38 cellular contexts compared by ENCODE assay signal in genomic region chr18:46276736-46277135, GRCh38.
"Had no signal": no experiment of that assay in that cellular context is flagged by ENCODE, and none has a peak within 500 bp of the region (broad histone marks: within the 10 kb centered on the region; RNA-seq: fewer than 3 reads in every experiment).

No MANE protein-coding gene starts in this region.

- H3K9me3 Mint-ChIP-seq: activated CD4-positive, alpha-beta T cell treated with anti-CD3 and anti-CD28 coated beads, Interleukin-2, amount 10 ng/mL, durations not matched to agents 7 days and 5 days; activated naive CD4-positive, alpha-beta T cell treated with anti-CD3 and anti-CD28 coated beads, Interleukin-2, amount 50 U/mL, for 24 hours; activated naive CD8-positive, alpha-beta T cell treated with anti-CD3 and anti-CD28 coated beads, Interleukin-2, amount 10 ng/mL, durations not matched to agents 7 days and 5 days; activated T-cell treated with anti-CD3 and anti-CD28 coated beads, Interleukin-2, amount 50 U/mL, for 24 hours; activated T-helper 2 cell treated with anti-CD3 and anti-CD28 coated beads, Interferon-gamma antibody, Interleukin-2, Interleukin-4, amounts not matched to agents 10 μg/mL and 5 μg/mL and 100 μg/mL, durations not matched to agents 14 hours and 24 hours and 36 hours; central memory CD8-positive, alpha-beta T cell; WTC11 had no signal

- ATAC-seq: activated CD4-positive, alpha-beta T cell treated with anti-CD3 and anti-CD28 coated beads for 36 hours; activated CD4-positive, CD25-positive, alpha-beta regulatory T cell treated with anti-CD3 and anti-CD28 coated beads, Interleukin-2, amount 50 U/mL, for 24 hours; activated CD8-positive, alpha-beta T cell treated with anti-CD3 and anti-CD28 coated beads, Interleukin-2, amount 10 ng/mL, durations not matched to agents 7 days and 5 days; PC-3; Right ventricle myocardium inferior; WTC11 had no signal

- H3K4me3 Mint-ChIP-seq: activated CD4-positive, alpha-beta T cell treated with anti-CD3 and anti-CD28 coated beads for 36 hours; activated CD4-positive, alpha-beta T cell treated with anti-CD3 and anti-CD28 coated beads, Interleukin-2, amount 10 ng/mL, durations not matched to agents 7 days and 5 days; activated CD8-positive, alpha-beta T cell treated with anti-CD3 and anti-CD28 coated beads, Interleukin-2, amount 10 ng/mL, durations not matched to agents 7 days and 5 days; activated naive CD4-positive, alpha-beta T cell treated with anti-CD3 and anti-CD28 coated beads, Interleukin-2, amount 50 U/mL, for 24 hours; activated naive CD8-positive, alpha-beta T cell treated with anti-CD3 and anti-CD28 coated beads, Interleukin-2, amount 10 ng/mL, durations not matched to agents 7 days and 5 days; activated T-cell treated with anti-CD3 and anti-CD28 coated beads, Interleukin-2, amount 50 U/mL, for 24 hours; central memory CD8-positive, alpha-beta T cell; WTC11 had no signal

- DNase-seq: activated CD4-positive, alpha-beta T cell treated with anti-CD3 and anti-CD28 coated beads for 36 hours; activated CD4-positive, alpha-beta T cell treated with anti-CD3 and anti-CD28 coated beads, Interleukin-2, amount 10 ng/mL, durations not matched to agents 7 days and 5 days; activated CD4-positive, alpha-beta T cell treated with anti-CD3 and anti-CD28 coated beads, Interleukin-2, amount 50 U/mL, for 48 hours; activated CD8-positive, alpha-beta T cell treated with anti-CD3 and anti-CD28 coated beads, Interleukin-2, amount 10 ng/mL, durations not matched to agents 7 days and 5 days; activated gamma-delta T cell; activated naive CD4-positive, alpha-beta T cell treated with Interleukin-2 at 50 U/mL for 16 hours; activated naive CD8-positive, alpha-beta T cell treated with anti-CD3 and anti-CD28 coated beads, Interleukin-2, amount 10 ng/mL, durations not matched to agents 7 days and 5 days; activated T-cell treated with anti-CD3 and anti-CD28 coated beads, Interleukin-2, amount 50 U/mL, for 24 hours; amygdala; Karpas-422; KBM-7; MG63; NCI-H1048; NCI-H1105 treated with DMSO at 0.1 percent for 48 hours; NCI-H1436; NCI-H187; NCI-H2029 treated with DMSO at 0.1 percent for 48 hours; NCI-H2107; NCI-H2171; NCI-H510A; NCI-H526; NCI-H748 treated with DMSO at 0.1 percent for 48 hours; NK-92 treated with Interleukin-12 subunit alpha and Interleukin-12 subunit beta, amount 100 ng/mL, for 24 hours; PC-3; Peyer's patch; SW 1271; T-helper 1 cell; T-helper 2 cell; T1000 had no signal

- H3K4me1 ChIP-seq: ascending aorta had no signal

- H3K27me3 Mint-ChIP-seq: activated CD4-positive, alpha-beta T cell treated with anti-CD3 and anti-CD28 coated beads for 36 hours; activated CD4-positive, alpha-beta T cell treated with anti-CD3 and anti-CD28 coated beads, Interleukin-2, amount 10 ng/mL, durations not matched to agents 7 days and 5 days; activated naive CD4-positive, alpha-beta T cell treated with anti-CD3 and anti-CD28 coated beads, Interleukin-2, amount 50 U/mL, for 24 hours; activated naive CD8-positive, alpha-beta T cell treated with anti-CD3 and anti-CD28 coated beads, Interleukin-2, amount 10 ng/mL, durations not matched to agents 7 days and 5 days; activated T-cell treated with anti-CD3 and anti-CD28 coated beads, Interleukin-2, amount 50 U/mL, for 24 hours; central memory CD8-positive, alpha-beta T cell had no signal

- H3K4me3 ChIP-seq: ascending aorta, cardiac muscle cell, MG63, Peyer's patch had no signal

- H3K27ac ChIP-seq: ascending aorta, cardiac muscle cell, Peyer's patch, RWPE1 had no signal

- H3K9me3 ChIP-seq: ascending aorta, MG63, Peyer's patch had no signal

- H3K36me3 Mint-ChIP-seq: WTC11 had no signal

- H3K27me3 ChIP-seq: ascending aorta, cardiac muscle cell, MG63, Peyer's patch had no signal

- H3K36me3 ChIP-seq: ascending aorta, cardiac muscle cell, MG63, Peyer's patch had no signal

- H3K27ac Mint-ChIP-seq: activated CD4-positive, alpha-beta T cell treated with anti-CD3 and anti-CD28 coated beads for 36 hours; activated CD4-positive, alpha-beta T cell treated with anti-CD3 and anti-CD28 coated beads, Interleukin-2, amount 10 ng/mL, durations not matched to agents 7 days and 5 days; activated CD8-positive, alpha-beta T cell treated with anti-CD3 and anti-CD28 coated beads, Interleukin-2, amount 10 ng/mL, durations not matched to agents 7 days and 5 days; activated naive CD4-positive, alpha-beta T cell treated with anti-CD3 and anti-CD28 coated beads, Interleukin-2, amount 50 U/mL, for 24 hours; activated T-cell treated with anti-CD3 and anti-CD28 coated beads, Interleukin-2, amount 50 U/mL, for 24 hours; activated T-helper 2 cell treated with anti-CD3 and anti-CD28 coated beads, Interferon-gamma antibody, Interleukin-2, Interleukin-4, amounts not matched to agents 10 μg/mL and 5 μg/mL and 100 μg/mL, durations not matched to agents 14 hours and 24 hours and 36 hours; WTC11 had no signal
